Comparison of ENCODE assay signal across 16 cellular contexts in the genomic region with DNA sequence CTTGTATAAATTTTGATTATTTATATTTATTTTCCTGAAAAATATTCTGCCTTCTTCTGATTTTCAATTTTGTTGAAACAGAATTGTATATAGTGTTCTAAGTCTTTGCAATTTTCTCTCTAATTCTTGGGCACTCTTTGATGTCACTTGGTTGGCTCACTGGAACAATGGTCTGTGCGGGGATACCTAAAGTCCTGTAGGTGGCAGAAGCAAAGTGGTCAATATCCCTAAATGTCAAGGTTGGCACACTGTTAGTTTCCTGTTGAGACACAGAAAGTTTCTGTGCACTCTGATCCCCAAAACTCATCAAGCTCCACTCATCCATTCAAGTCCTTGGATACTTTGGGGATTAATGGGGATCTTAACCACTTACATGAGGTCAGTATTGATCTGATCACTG.
"Had no signal": no experiment of that assay in that cellular context is flagged by ENCODE, and none has a peak within 500 bp of the region (broad histone marks: within the 10 kb centered on the region; RNA-seq: fewer than 3 reads in every experiment).

No MANE protein-coding gene starts in this region.

- H3K27me3 ChIP-seq: ascending aorta, dorsolateral prefrontal cortex, esophagus squamous epithelium, foreskin keratinocyte, left lung, sigmoid colon, suprapubic skin had no signal

- H3K27ac Mint-ChIP-seq: activated CD8-positive, alpha-beta T cell treated with anti-CD3 and anti-CD28 coated beads, Interleukin-2, amount 10 ng/mL, durations not matched to agents 7 days and 5 days; activated naive CD8-positive, alpha-beta T cell treated with anti-CD3 and anti-CD28 coated beads, Interleukin-2, amount 50 U/mL, for 24 hours; memory B cell; nephron; type B pancreatic cell had no signal

- DNase-seq: activated CD8-positive, alpha-beta memory T cell treated with anti-CD3 and anti-CD28 coated beads, Interleukin-2, amount 50 U/mL, for 48 hours; activated CD8-positive, alpha-beta T cell treated with anti-CD3 and anti-CD28 coated beads, Interleukin-2, amount 10 ng/mL, durations not matched to agents 7 days and 5 days; activated naive CD4-positive, alpha-beta T cell treated with Interleukin-2 at 50 U/mL for 16 hours; activated naive CD8-positive, alpha-beta T cell treated with anti-CD3 and anti-CD28 coated beads, Interleukin-2, amount 50 U/mL, for 24 hours; dorsolateral prefrontal cortex; esophagus squamous epithelium; foreskin keratinocyte; islet precursor cell; left lung; sigmoid colon; stimulated activated naive CD4-positive, alpha-beta T cell treated with Interleukin-2 at 50 U/mL for 16 hours had no signal

- H3K4me3 ChIP-seq: ascending aorta, dorsolateral prefrontal cortex, esophagus squamous epithelium, left lung, sigmoid colon, suprapubic skin had no signal

- H3K4me1 ChIP-seq: ascending aorta, esophagus squamous epithelium, foreskin keratinocyte, left lung, sigmoid colon, suprapubic skin had no signal

- H3K9me3 ChIP-seq: ascending aorta, esophagus squamous epithelium, sigmoid colon had no signal

- H3K36me3 Mint-ChIP-seq: memory B cell, type B pancreatic cell had no signal

- H3K4me3 Mint-ChIP-seq: activated CD8-positive, alpha-beta T cell treated with anti-CD3 and anti-CD28 coated beads, Interleukin-2, amount 10 ng/mL, durations not matched to agents 7 days and 5 days; activated naive CD8-positive, alpha-beta T cell treated with anti-CD3 and anti-CD28 coated beads, Interleukin-2, amount 50 U/mL, for 24 hours; memory B cell; nephron; type B pancreatic cell had no signal

- ATAC-seq: activated CD8-positive, alpha-beta T cell treated with anti-CD3 and anti-CD28 coated beads, Interleukin-2, amount 10 ng/mL, durations not matched to agents 7 days and 5 days; activated naive CD8-positive, alpha-beta T cell treated with anti-CD3 and anti-CD28 coated beads, Interleukin-2, amount 50 U/mL, for 24 hours; foreskin keratinocyte; left lung had no signal

- H3K4me1 Mint-ChIP-seq: activated naive CD8-positive, alpha-beta T cell treated with anti-CD3 and anti-CD28 coated beads, Interleukin-2, amount 50 U/mL, for 24 hours; memory B cell; nephron had no signal

- H3K36me3 ChIP-seq: ascending aorta, esophagus squamous epithelium, left lung, sigmoid colon, suprapubic skin had no signal

- H3K9me3 Mint-ChIP-seq: nephron, type B pancreatic cell had no signal

- H3K27me3 Mint-ChIP-seq: activated naive CD8-positive, alpha-beta T cell treated with anti-CD3 and anti-CD28 coated beads, Interleukin-2, amount 50 U/mL, for 24 hours; memory B cell; type B pancreatic cell had no signal

- H3K27ac ChIP-seq: ascending aorta, dorsolateral prefrontal cortex, esophagus squamous epithelium, foreskin keratinocyte, left lung, sigmoid colon, suprapubic skin had no signal
